In genomic region chr18:28963481-28963880, GRCh38 we compare ENCODE assay signal across 15 cellular contexts.
DNase-seq lines count a peak whose midpoint lies in the region; TF ChIP-seq lines count a peak whose summit lies in the region.
"Had no signal": no experiment of that assay in that cellular context is flagged by ENCODE, and none has a peak within 500 bp of the region (broad histone marks: within the 10 kb centered on the region; RNA-seq: fewer than 3 reads in every experiment).

No MANE protein-coding gene starts in this region.

- no peak for TF ChIP-seq CTCF in fibroblast of lung (conservative IDR thresholded peaks at IDR 0.05 in 1 of 2, IDR thresholded peaks at IDR 0.05 in 1 of 2; ENCODE audit: low read depth in 1 of 2, low read length in 2 of 2)

- H2AFZ ChIP-seq in fibroblast of lung (ENCODE audit: low read length) (no peak overlapping the region), trophoblast cell (ENCODE audit: insufficient read depth, low read length, poor library complexity) (no peak overlapping the region)
- H2AFZ ChIP-seq: GM23338 had no signal

- H4K91ac ChIP-seq in trophoblast cell (ENCODE audit: low read depth, low read length): no peak overlapping the region

- no peak overlapping the region for H3K4me3 ChIP-seq in fibroblast of lung (replicated peaks in 1 of 4; ENCODE audit: control extremely low read depth in 1 of 4, insufficient read depth in 1 of 4, low read depth in 3 of 4, low read length in 4 of 4)
- H3K4me3 ChIP-seq in trophoblast cell (ENCODE audit: low read depth, low read length): no peak overlapping the region
- H3K4me3 ChIP-seq: GM23338 had no signal

- no peak overlapping the region for H3K4me2 ChIP-seq in fibroblast of lung (ENCODE audit: extremely low read depth, insufficient read depth, low read length)
- H3K4me2 ChIP-seq in trophoblast cell (ENCODE audit: low read length): no peak overlapping the region
- H3K4me2 ChIP-seq: GM23338 had no signal

- H3K27ac ChIP-seq in fibroblast of lung (ENCODE audit: insufficient read depth, low read length) (no peak overlapping the region), trophoblast cell (ENCODE audit: low read depth, low read length) (no peak overlapping the region)

- H3K18ac ChIP-seq in trophoblast cell (ENCODE audit: low read length): no peak overlapping the region

- H4K8ac ChIP-seq in trophoblast cell (ENCODE audit: low read depth, low read length): no peak overlapping the region

- no peak overlapping the region for H3K4ac ChIP-seq in trophoblast cell (ENCODE audit: low read depth, low read length)

- H2BK12ac ChIP-seq in trophoblast cell (ENCODE audit: low read length): no peak overlapping the region

- H3K9me3 ChIP-seq in fibroblast of lung (ENCODE audit: control insufficient read depth, insufficient read depth, low read depth, low read length): no peaks in the 10 kb centered on the region
- no peaks in the 10 kb centered on the region for H3K9me3 ChIP-seq in trophoblast cell (ENCODE audit: insufficient read depth, low read depth, low read length)

- H3K4me1 ChIP-seq in fibroblast of lung (ENCODE audit: control insufficient read depth, extremely low read depth, insufficient read depth, low read length): no peaks in the 10 kb centered on the region
- H3K4me1 ChIP-seq in trophoblast cell (ENCODE audit: control insufficient read depth in 1 of 2, insufficient read depth in 2 of 2, low read length in 2 of 2): no peaks in the 10 kb centered on the region

- no peak overlapping the region for H2BK120ac ChIP-seq in trophoblast cell (ENCODE audit: insufficient read depth, low read length, poor library complexity)

- no peaks in the 10 kb centered on the region for H4K20me1 ChIP-seq in fibroblast of lung (ENCODE audit: control insufficient read depth, extremely low read depth, insufficient read depth, low read length)

- H3K36me3 ChIP-seq in fibroblast of lung (ENCODE audit: control insufficient read depth, insufficient read depth, low read length) (no peaks in the 10 kb centered on the region), trophoblast cell (ENCODE audit: control insufficient read depth in 1 of 2, insufficient read depth in 2 of 2, low read length in 2 of 2) (no peaks in the 10 kb centered on the region)

- H3K79me1 ChIP-seq in trophoblast cell (ENCODE audit: low read length): no peaks in the 10 kb centered on the region

- H3K79me2 ChIP-seq in fibroblast of lung (ENCODE audit: control insufficient read depth, insufficient read depth, low read length) (no peaks in the 10 kb centered on the region), trophoblast cell (ENCODE audit: control insufficient read depth, insufficient read depth, low read length, poor library complexity) (no peaks in the 10 kb centered on the region)

- H2BK5ac ChIP-seq in trophoblast cell (ENCODE audit: low read depth, low read length, poor library complexity): no peak overlapping the region

- no peaks in the 10 kb centered on the region for H3K27me3 ChIP-seq in fibroblast of lung (ENCODE audit: control insufficient read depth, insufficient read depth, low read length)
- H3K27me3 ChIP-seq in trophoblast cell (ENCODE audit: insufficient read depth, low read length): no peaks in the 10 kb centered on the region

- H3K9ac ChIP-seq in fibroblast of lung (ENCODE audit: insufficient read depth, low read length): no peak overlapping the region
- H3K9ac ChIP-seq in trophoblast cell (ENCODE audit: low read length): no peak overlapping the region

- H3K23ac ChIP-seq in trophoblast cell (ENCODE audit: low read length): no peak overlapping the region

- no peak overlapping the region for H3K14ac ChIP-seq in trophoblast cell (ENCODE audit: low read length)

- H2AK5ac ChIP-seq in trophoblast cell (ENCODE audit: low read length): no peak overlapping the region

- DNase-seq in EL: peak; percentile 14
- DNase-seq in NCI-H2171 treated with DMSO at 0.1 percent for 48 hours (lab: John Stamatoyannopoulos, UW): peak; percentile 40
- DNase-seq in fibroblast of lung (ENCODE audit: low read depth in 2 of 2): peak; percentile 29 to 57
- peak; percentile 18 for DNase-seq in stromal cell of bone marrow (ENCODE audit: low read depth)
- no peak for DNase-seq in trophoblast cell
- DNase-seq in superior temporal gyrus (ENCODE audit: extremely low spot score): no peak
- no peak for DNase-seq in LoVo (ENCODE audit: low spot score)
- DNase-seq: C1 segment of cervical spinal cord, KG1, NCI-H1105, NCI-H1930, NCI-H524, RPMI8226, SW 1271 had no signal

- H4K12ac ChIP-seq in trophoblast cell (ENCODE audit: low read depth, low read length): no peak overlapping the region

Comparison
In these comparisons a context has a peak if more than half of its experiments do, and no peak if none do; other contexts are left out.
1. DNase-seq: peak in EL (single experiment), NCI-H2171 treated with DMSO at 0.1 percent for 48 hours (single experiment), fibroblast of lung (2 of 2) and stromal cell of bone marrow (single experiment); none in trophoblast cell (0 of 2), superior temporal gyrus (single experiment) and LoVo (single experiment).